1 cellular context compared by ENCODE assay signal in the genomic region with DNA sequence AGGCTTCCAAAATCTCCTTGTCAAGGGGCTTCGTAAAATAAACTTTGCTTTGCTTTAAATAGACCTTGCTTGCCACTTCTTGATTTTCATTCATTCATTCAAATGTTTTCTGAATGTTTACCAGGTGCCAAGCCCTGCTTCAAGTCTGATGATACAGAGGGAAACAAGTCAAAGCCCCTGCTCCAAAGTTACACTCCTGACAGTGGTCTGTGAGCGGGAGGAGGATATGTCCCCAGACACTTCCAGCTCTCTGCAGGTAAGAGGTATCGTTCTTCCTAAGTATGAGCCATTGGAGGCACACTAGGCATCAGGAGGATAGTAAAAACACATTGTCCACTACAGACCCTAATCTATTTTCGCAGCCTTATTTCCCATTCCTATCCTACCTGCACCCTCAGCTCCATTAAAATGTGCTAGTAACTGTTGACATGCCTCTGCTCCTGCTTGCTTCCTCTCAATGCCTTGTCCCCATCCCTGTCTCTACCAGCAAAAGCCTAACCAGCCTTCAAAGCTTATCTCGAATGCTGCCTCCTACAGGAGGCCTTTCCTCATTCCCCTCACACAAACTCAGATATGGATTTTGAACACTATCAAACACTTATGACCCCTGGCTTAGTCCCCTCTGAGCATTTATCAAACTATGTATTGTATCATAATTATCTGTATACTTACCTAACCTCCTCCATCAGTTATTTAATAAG.
TF ChIP-seq lines count a peak whose summit lies in the region.

No MANE protein-coding gene starts in this region.

TF ChIP-seq in IMR-90, 13 proteins besides CTCF, POLR2A, EP300 and RAD21:
- TF ChIP-seq MXI1 (IDR thresholded peaks at IDR 0.05; ENCODE audit: borderline replicate concordance, low read depth, low read length) (no peak), MAFK (IDR thresholded peaks at IDR 0.05; ENCODE audit: low read depth, low read length) (no peak), CHD1 (IDR thresholded peaks at IDR 0.05; ENCODE audit: low read depth, low read length) (no peak), MAZ (IDR thresholded peaks at IDR 0.05; ENCODE audit: borderline replicate concordance, low read depth, low read length) (no peak), RFX5 (IDR thresholded peaks at IDR 0.05; ENCODE audit: low read depth, low read length) (no peak), SMC3 (IDR thresholded peaks at IDR 0.05; ENCODE audit: low read depth, low read length) (no peak), ELK1 (IDR thresholded peaks at IDR 0.05; ENCODE audit: borderline replicate concordance, low read depth, low read length) (no peak), RCOR1 (IDR thresholded peaks at IDR 0.05; ENCODE audit: insufficient replicate concordance, low read length) (no peak), BHLHE40 (IDR thresholded peaks at IDR 0.05; ENCODE audit: low read depth, low read length) (no peak), FOS (IDR thresholded peaks at IDR 0.05; ENCODE audit: low read depth, low read length) (no peak), NFE2L2 (IDR thresholded peaks at IDR 0.05; ENCODE audit: low read depth, low read length) (no peak), CEBPB (IDR thresholded peaks at IDR 0.05; ENCODE audit: low read depth, low read length) (no peak), USF2 (IDR thresholded peaks at IDR 0.05; ENCODE audit: low read depth, low read length) (no peak)
